In the genomic region with DNA sequence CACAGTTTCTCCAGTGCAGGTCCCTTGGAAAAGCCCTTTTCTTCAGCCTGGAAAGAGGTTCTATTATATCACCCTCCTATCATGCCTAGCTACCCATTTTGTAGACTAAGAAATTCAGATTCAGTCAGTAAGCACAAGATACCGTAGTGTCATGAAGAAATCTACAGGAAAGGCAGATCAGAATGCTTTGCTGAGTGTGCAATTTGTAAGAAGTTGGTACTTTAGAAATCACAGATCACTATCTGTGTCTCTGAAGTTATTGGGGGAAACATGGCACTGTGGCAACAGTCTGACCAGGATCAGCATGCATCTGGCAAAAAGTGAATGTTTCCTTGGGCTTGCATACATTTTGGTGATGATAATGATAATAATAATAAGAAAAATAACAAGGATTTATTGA, we compare ENCODE assay signal across 32 cellular contexts.
"Had no signal": no experiment of that assay in that cellular context is flagged by ENCODE, and none has a peak within 500 bp of the region (broad histone marks: within the 10 kb centered on the region; RNA-seq: fewer than 3 reads in every experiment).

No MANE protein-coding gene starts in this region.

- DNase-seq: activated CD4-positive, alpha-beta memory T cell treated with anti-CD3 and anti-CD28 coated beads, Interleukin-2, amount 10 ng/mL, durations not matched to agents 7 days and 5 days; activated CD4-positive, alpha-beta T cell treated with anti-CD3 and anti-CD28 coated beads for 1 hour; activated CD4-positive, alpha-beta T cell treated with anti-CD3 and anti-CD28 coated beads for 36 hours; activated CD4-positive, alpha-beta T cell treated with anti-CD3 and anti-CD28 coated beads for 48 hours; activated CD4-positive, alpha-beta T cell treated with anti-CD3 and anti-CD28 coated beads, Interleukin-2, amount 10 ng/mL, durations not matched to agents 7 days and 5 days; activated CD4-positive, alpha-beta T cell treated with anti-CD3 and anti-CD28 coated beads, Interleukin-2, amount 50 U/mL, for 48 hours; activated CD4-positive, CD25-positive, alpha-beta regulatory T cell; activated CD8-positive, alpha-beta memory T cell treated with anti-CD3 and anti-CD28 coated beads for 24 hours; activated CD8-positive, alpha-beta memory T cell treated with anti-CD3 and anti-CD28 coated beads, Interleukin-2, amount 10 ng/mL, durations not matched to agents 7 days and 5 days; activated CD8-positive, alpha-beta memory T cell treated with anti-CD3 and anti-CD28 coated beads, Interleukin-2, amount 50 U/mL, for 48 hours; activated CD8-positive, alpha-beta T cell treated with anti-CD3 and anti-CD28 coated beads, Interleukin-2, amount 10 ng/mL, durations not matched to agents 7 days and 5 days; activated effector memory CD4-positive, alpha-beta T cell treated with Interleukin-2 at 50 U/mL for 16 hours; activated gamma-delta T cell; activated naive CD4-positive, alpha-beta T cell treated with anti-CD3 and anti-CD28 coated beads, Interleukin-2, amount 10 ng/mL, durations not matched to agents 7 days and 5 days; activated naive CD4-positive, alpha-beta T cell treated with Interleukin-2 at 50 U/mL for 16 hours; activated naive CD8-positive, alpha-beta T cell treated with anti-CD3 and anti-CD28 coated beads, Interleukin-2, amount 10 ng/mL, durations not matched to agents 7 days and 5 days; activated naive CD8-positive, alpha-beta T cell treated with anti-CD3 and anti-CD28 coated beads, Interleukin-2, amount 50 U/mL, for 24 hours; activated T-cell treated with anti-CD3 and anti-CD28 coated beads, Interleukin-2, amount 50 U/mL, for 24 hours; activated T-cell treated with anti-CD3 and anti-CD28 coated beads, Interleukin-2, amount 50 U/mL, for 48 hours; amygdala; anterior cingulate cortex; caudate nucleus; cerebellar nuclear complex; T-helper 2 cell; T-helper 9 cell; WERI-Rb-1 had no signal

- H3K27me3 ChIP-seq: ascending aorta had no signal

- H3K36me3 ChIP-seq: ascending aorta, cardiac muscle cell, WERI-Rb-1 had no signal

- FAIRE-seq: bronchial epithelial cell, TTC549 had no signal

- H3K27ac ChIP-seq: ascending aorta, cardiac muscle cell, WERI-Rb-1 had no signal

- H3K4me1 ChIP-seq: ascending aorta had no signal

- H3K4me3 ChIP-seq: ascending aorta, cardiac muscle cell had no signal

- H3K9me3 ChIP-seq: ascending aorta had no signal

- ATAC-seq: activated CD4-positive, alpha-beta T cell treated with anti-CD3 and anti-CD28 coated beads for 36 hours; activated CD4-positive, CD25-positive, alpha-beta regulatory T cell treated with anti-CD3 and anti-CD28 coated beads, Interleukin-2, amount 50 U/mL, for 24 hours; activated CD8-positive, alpha-beta memory T cell treated with anti-CD3 and anti-CD28 coated beads, Interleukin-2, amount 10 ng/mL, durations not matched to agents 7 days and 5 days; activated CD8-positive, alpha-beta T cell treated with anti-CD3 and anti-CD28 coated beads, Interleukin-2, amount 10 ng/mL, durations not matched to agents 7 days and 5 days; activated naive CD8-positive, alpha-beta T cell treated with anti-CD3 and anti-CD28 coated beads, Interleukin-2, amount 50 U/mL, for 24 hours; WTC11 had no signal
